ENCODE assay signal across 2 cellular contexts in the genomic region with DNA sequence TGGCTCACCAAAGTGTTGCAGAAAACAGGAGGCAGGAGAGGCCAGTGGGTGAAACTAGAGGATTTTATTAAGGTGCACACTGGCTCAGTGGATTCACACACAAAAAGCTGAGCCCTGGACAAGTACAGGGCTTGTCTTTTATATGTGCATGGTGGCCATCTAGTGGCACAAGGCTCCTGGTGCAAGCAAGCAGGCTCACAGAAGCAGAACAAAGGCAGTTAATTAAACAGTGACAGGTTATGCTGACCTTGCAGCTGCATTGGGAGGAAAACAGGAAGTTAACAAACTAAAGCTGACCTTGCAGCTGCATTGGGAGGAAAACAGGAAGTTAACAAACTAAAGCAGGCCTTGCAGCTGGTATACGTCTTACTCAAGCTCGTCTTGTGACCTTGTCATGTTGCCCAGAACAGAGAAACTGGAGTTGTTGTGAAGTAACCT.
TF ChIP-seq lines count a peak whose summit lies in the region.

No MANE protein-coding gene starts in this region.

TF ChIP-seq in SK-N-SH, 30 proteins besides CTCF, POLR2A, EP300 and RAD21 (continued from another document):
- TF ChIP-seq SMC3 (IDR thresholded peaks at IDR 0.05; ENCODE audit: low read depth, low read length), result no peak
- TF ChIP-seq, protein P1, sequence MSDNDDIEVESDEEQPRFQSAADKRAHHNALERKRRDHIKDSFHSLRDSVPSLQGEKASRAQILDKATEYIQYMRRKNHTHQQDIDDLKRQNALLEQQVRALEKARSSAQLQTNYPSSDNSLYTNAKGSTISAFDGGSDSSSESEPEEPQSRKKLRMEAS (IDR thresholded peaks at IDR 0.05; ENCODE audit: low read depth), result no peak
- TF ChIP-seq USF1 (IDR thresholded peaks at IDR 0.05; ENCODE audit: borderline replicate concordance, low read depth), result no peak
- no peak for TF ChIP-seq RFX5 (IDR thresholded peaks at IDR 0.05; ENCODE audit: low read length)
- no peak for TF ChIP-seq MEF2A (IDR thresholded peaks at IDR 0.05; ENCODE audit: borderline replicate concordance, low read depth)
- TF ChIP-seq, protein P2, sequence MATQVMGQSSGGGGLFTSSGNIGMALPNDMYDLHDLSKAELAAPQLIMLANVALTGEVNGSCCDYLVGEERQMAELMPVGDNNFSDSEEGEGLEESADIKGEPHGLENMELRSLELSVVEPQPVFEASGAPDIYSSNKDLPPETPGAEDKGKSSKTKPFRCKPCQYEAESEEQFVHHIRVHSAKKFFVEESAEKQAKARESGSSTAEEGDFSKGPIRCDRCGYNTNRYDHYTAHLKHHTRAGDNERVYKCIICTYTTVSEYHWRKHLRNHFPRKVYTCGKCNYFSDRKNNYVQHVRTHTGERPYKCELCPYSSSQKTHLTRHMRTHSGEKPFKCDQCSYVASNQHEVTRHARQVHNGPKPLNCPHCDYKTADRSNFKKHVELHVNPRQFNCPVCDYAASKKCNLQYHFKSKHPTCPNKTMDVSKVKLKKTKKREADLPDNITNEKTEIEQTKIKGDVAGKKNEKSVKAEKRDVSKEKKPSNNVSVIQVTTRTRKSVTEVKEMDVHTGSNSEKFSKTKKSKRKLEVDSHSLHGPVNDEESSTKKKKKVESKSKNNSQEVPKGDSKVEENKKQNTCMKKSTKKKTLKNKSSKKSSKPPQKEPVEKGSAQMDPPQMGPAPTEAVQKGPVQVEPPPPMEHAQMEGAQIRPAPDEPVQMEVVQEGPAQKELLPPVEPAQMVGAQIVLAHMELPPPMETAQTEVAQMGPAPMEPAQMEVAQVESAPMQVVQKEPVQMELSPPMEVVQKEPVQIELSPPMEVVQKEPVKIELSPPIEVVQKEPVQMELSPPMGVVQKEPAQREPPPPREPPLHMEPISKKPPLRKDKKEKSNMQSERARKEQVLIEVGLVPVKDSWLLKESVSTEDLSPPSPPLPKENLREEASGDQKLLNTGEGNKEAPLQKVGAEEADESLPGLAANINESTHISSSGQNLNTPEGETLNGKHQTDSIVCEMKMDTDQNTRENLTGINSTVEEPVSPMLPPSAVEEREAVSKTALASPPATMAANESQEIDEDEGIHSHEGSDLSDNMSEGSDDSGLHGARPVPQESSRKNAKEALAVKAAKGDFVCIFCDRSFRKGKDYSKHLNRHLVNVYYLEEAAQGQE (IDR thresholded peaks at IDR 0.05; ENCODE audit: low read depth, low read length), result no peak
- TF ChIP-seq ELF1 (IDR thresholded peaks at IDR 0.05), result no peak
- TF ChIP-seq YY1 (IDR thresholded peaks at IDR 0.05; ENCODE audit: low read depth), result no peak
- no peak for TF ChIP-seq FOSL2 (IDR thresholded peaks at IDR 0.05; ENCODE audit: borderline replicate concordance, low read depth)
- no peak for TF ChIP-seq SIN3A (IDR thresholded peaks at IDR 0.05; ENCODE audit: borderline replicate concordance, low read depth, low read length)
- no peak for TF ChIP-seq FOXM1 (IDR thresholded peaks at IDR 0.05; ENCODE audit: low read depth)
- TF ChIP-seq GABPA (IDR thresholded peaks at IDR 0.05; ENCODE audit: low read depth), result no peak
- TF ChIP-seq CHD2 (IDR thresholded peaks at IDR 0.05; ENCODE audit: low read length, partially characterized antibody), result no peak
- no peak for TF ChIP-seq GATA2 (CRISPR knock-in tag; IDR thresholded peaks at IDR 0.05)
- no peak for TF ChIP-seq FOXJ3 (CRISPR knock-in tag; IDR thresholded peaks at IDR 0.05)

TF ChIP-seq in SK-N-SH treated with all-trans-retinoic acid at 6 μM for 48 hours, 23 proteins besides CTCF, POLR2A, EP300 and RAD21 (continued from another document):
- no peak for TF ChIP-seq ZFP3 (CRISPR knock-in tag; IDR thresholded peaks at IDR 0.05)
- TF ChIP-seq, protein P3, sequence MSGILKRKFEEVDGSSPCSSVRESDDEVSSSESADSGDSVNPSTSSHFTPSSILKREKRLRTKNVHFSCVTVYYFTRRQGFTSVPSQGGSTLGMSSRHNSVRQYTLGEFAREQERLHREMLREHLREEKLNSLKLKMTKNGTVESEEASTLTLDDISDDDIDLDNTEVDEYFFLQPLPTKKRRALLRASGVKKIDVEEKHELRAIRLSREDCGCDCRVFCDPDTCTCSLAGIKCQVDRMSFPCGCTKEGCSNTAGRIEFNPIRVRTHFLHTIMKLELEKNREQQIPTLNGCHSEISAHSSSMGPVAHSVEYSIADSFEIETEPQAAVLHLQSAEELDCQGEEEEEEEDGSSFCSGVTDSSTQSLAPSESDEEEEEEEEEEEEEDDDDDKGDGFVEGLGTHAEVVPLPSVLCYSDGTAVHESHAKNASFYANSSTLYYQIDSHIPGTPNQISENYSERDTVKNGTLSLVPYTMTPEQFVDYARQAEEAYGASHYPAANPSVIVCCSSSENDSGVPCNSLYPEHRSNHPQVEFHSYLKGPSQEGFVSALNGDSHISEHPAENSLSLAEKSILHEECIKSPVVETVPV (CRISPR knock-in tag; IDR thresholded peaks at IDR 0.05), result no peak
- no peak for TF ChIP-seq ARNTL (CRISPR knock-in tag; IDR thresholded peaks at IDR 0.05; ENCODE audit: borderline replicate concordance, low read depth)
- no peak for TF ChIP-seq TOX (CRISPR knock-in tag; IDR thresholded peaks at IDR 0.05; ENCODE audit: borderline replicate concordance)
- TF ChIP-seq ZNF70 (CRISPR knock-in tag; IDR thresholded peaks at IDR 0.05), result no peak
- TF ChIP-seq, protein P4, sequence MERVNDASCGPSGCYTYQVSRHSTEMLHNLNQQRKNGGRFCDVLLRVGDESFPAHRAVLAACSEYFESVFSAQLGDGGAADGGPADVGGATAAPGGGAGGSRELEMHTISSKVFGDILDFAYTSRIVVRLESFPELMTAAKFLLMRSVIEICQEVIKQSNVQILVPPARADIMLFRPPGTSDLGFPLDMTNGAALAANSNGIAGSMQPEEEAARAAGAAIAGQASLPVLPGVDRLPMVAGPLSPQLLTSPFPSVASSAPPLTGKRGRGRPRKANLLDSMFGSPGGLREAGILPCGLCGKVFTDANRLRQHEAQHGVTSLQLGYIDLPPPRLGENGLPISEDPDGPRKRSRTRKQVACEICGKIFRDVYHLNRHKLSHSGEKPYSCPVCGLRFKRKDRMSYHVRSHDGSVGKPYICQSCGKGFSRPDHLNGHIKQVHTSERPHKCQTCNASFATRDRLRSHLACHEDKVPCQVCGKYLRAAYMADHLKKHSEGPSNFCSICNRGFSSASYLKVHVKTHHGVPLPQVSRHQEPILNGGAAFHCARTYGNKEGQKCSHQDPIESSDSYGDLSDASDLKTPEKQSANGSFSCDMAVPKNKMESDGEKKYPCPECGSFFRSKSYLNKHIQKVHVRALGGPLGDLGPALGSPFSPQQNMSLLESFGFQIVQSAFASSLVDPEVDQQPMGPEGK (CRISPR knock-in tag; IDR thresholded peaks at IDR 0.05; ENCODE audit: borderline replicate concordance), result no peak
- TF ChIP-seq ZC3H10 (CRISPR knock-in tag; IDR thresholded peaks at IDR 0.05), result no peak
- TF ChIP-seq PPARA (CRISPR knock-in tag; IDR thresholded peaks at IDR 0.05; ENCODE audit: borderline replicate concordance), result no peak
- no peak for TF ChIP-seq BACH2 (CRISPR knock-in tag; IDR thresholded peaks at IDR 0.05; ENCODE audit: borderline replicate concordance)
- no peak for TF ChIP-seq RARB (CRISPR knock-in tag; IDR thresholded peaks at IDR 0.05)
- TF ChIP-seq TCF4 (CRISPR knock-in tag; IDR thresholded peaks at IDR 0.05; ENCODE audit: borderline replicate concordance), result no peak
- TF ChIP-seq GLIS3 (CRISPR knock-in tag; IDR thresholded peaks at IDR 0.05), result no peak
- TF ChIP-seq OSR1 (CRISPR knock-in tag; IDR thresholded peaks at IDR 0.05), result no peak
